In the genomic region with DNA sequence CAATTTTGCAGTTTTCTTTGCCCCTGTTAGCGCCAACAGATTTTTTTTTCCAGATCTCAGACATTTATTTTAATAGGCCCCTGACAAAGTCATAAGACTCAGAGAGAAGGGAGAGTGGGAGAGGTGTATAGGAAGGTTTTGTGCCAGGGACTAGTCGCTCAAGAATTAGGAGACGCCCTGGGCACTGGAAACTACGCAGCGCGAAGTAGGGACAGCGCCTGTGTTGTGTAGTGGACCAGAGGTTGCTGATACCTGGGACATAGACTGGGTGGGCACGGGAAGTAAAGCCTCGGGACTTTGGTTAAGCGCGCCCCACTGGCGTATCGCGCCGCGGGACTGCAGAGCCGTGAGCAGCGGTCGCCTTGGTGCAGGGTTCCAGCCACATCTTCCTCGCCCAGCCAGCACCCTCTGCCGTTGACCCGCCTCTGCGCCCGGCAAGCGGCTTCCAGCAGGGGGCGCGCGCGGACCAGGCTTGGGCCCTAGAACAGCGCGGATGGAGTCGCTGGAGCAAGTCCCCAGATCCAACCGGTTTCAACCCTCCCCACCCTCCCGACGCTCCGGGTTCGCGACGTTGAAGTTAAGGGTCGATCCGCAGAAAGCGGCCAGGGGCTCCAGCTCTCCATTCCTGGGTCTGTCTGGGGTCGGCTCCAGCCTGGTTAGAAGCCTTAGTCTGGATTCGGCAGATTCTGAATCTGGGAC, we compare ENCODE assay signal across 9 cellular contexts. TPM values are rescaled to one million over a fixed set of nuclear protein-coding genes. Genes with fewer than 3 reads are reported as not detected.
A peak's percentile ranks its signal among the peaks of the same experiment; 100 is the strongest.
DNase-seq lines count a peak whose midpoint lies in the region; ATAC-seq and TF ChIP-seq lines count a peak whose summit lies in the region.
"Had no signal": no experiment of that assay in that cellular context is flagged by ENCODE, and none has a peak within 500 bp of the region (broad histone marks: within the 10 kb centered on the region; RNA-seq: fewer than 3 reads in every experiment).

No MANE protein-coding gene starts in this region.

- no peaks in the 10 kb centered on the region for H3K36me3 Mint-ChIP-seq in natural killer cell treated with Interleukin-12 subunit alpha and Interleukin-12 subunit beta and Interleukin-15 and Interleukin-18, amount 100 ng/mL, for 72 hours

- no peaks in the 10 kb centered on the region for H4K20me1 ChIP-seq in fibroblast of lung (ENCODE audit: control insufficient read depth, extremely low read depth, insufficient read depth, low read length)

- no peaks in the 10 kb centered on the region for H3K9me3 Mint-ChIP-seq in natural killer cell treated with Interleukin-12 subunit alpha and Interleukin-12 subunit beta and Interleukin-15 and Interleukin-18, amount 100 ng/mL, for 72 hours

- H3K4me1 Mint-ChIP-seq in natural killer cell treated with Interleukin-12 subunit alpha and Interleukin-12 subunit beta and Interleukin-15 and Interleukin-18, amount 100 ng/mL, for 72 hours (ENCODE audit: low read depth in 2 of 2), result peaks cover 4 to 7% of the 10 kb centered on the region in 2 donors

- H3K4me2 ChIP-seq in fibroblast of lung (ENCODE audit: extremely low read depth, insufficient read depth, low read length), result peak overlapping the region; percentile 82

- peak; percentile 84 to 90 for ATAC-seq in natural killer cell treated with Interleukin-12 subunit alpha and Interleukin-12 subunit beta and Interleukin-15 and Interleukin-18, amount 100 ng/mL, for 72 hours
- no peak for ATAC-seq in GM19397 (IDR thresholded peaks at IDR 0.05; ENCODE audit: unreplicated experiment)

- H3K9me3 ChIP-seq in ES-I3 (ENCODE audit: control insufficient read depth, insufficient read depth, low read length) (no peaks in the 10 kb centered on the region; the same call in 1 of the 2 replicates), Peyer's patch (no peaks in the 10 kb centered on the region), fibroblast of lung (ENCODE audit: control insufficient read depth, insufficient read depth, low read depth, low read length) (no peaks in the 10 kb centered on the region)

- TF ChIP-seq POLR2A in Peyer's patch (IDR thresholded peaks at IDR 0.05), result no peak

- no peak overlapping the region for H3K27ac Mint-ChIP-seq in natural killer cell treated with Interleukin-12 subunit alpha and Interleukin-12 subunit beta and Interleukin-15 and Interleukin-18, amount 100 ng/mL, for 72 hours

- no peak overlapping the region for H3K4me3 Mint-ChIP-seq in natural killer cell treated with Interleukin-12 subunit alpha and Interleukin-12 subunit beta and Interleukin-15 and Interleukin-18, amount 100 ng/mL, for 72 hours

- H3K27me3 ChIP-seq in Peyer's patch (peaks cover 0 to 44% of the 10 kb centered on the region in 2 donors), fibroblast of lung (ENCODE audit: control insufficient read depth, insufficient read depth, low read length) (peaks cover 70% of the 10 kb centered on the region)

- H2AFZ ChIP-seq in fibroblast of lung (ENCODE audit: low read length), result no peak overlapping the region

- H3K36me3 ChIP-seq in ES-I3 (ENCODE audit: insufficient read depth, low read length) (no peaks in the 10 kb centered on the region), Peyer's patch (no peaks in the 10 kb centered on the region), fibroblast of lung (ENCODE audit: control insufficient read depth, insufficient read depth, low read length) (no peaks in the 10 kb centered on the region)

- H3K4me3 ChIP-seq in Jurkat, Clone E6-1 (ENCODE audit: low read length), result peak overlapping the region; percentile 29
- H3K4me3 ChIP-seq in Peyer's patch (peak overlapping the region in 3 of 4 donors; percentile 35 to 52 (median 41)), fibroblast of lung (replicated peaks in 1 of 4; ENCODE audit: control extremely low read depth in 1 of 4, insufficient read depth in 1 of 4, low read depth in 3 of 4, low read length in 4 of 4) (peak overlapping the region in 3 of 4 experiments; percentile 2 to 42 (median 19))

- H3K9ac ChIP-seq in ES-I3 (ENCODE audit: low read depth, low read length) (peak overlapping the region; percentile 57), fibroblast of lung (ENCODE audit: insufficient read depth, low read length) (no peak overlapping the region)

- DNase-seq in Jurkat, Clone E6-1 (ENCODE audit: low read depth, low spot score), result peak; percentile 71
- DNase-seq in Peyer's patch (peak; percentile 83 to 93 (median 89)), activated T-helper 1 cell treated with Interleukin-2 at 50 U/mL for 16 hours (ENCODE audit: low read depth) (peak; percentile 65), fibroblast of lung (ENCODE audit: low read depth in 2 of 2) (peak; percentile 79 to 81)
- peak; percentile 86 for DNase-seq in natural killer cell treated with Interleukin-12 subunit alpha and Interleukin-12 subunit beta and Interleukin-15 and Interleukin-18, amount 100 ng/mL, for 72 hours (ENCODE audit: low spot score)
- DNase-seq in stimulated activated CD8-positive, alpha-beta memory T cell treated with anti-CD3 and anti-CD28 coated beads, Interleukin-7, amount 100 ng/mL, for 48 hours (ENCODE audit: extremely low read depth in 1 of 2, low read depth in 1 of 2), result peak; percentile 73 to 81

- no peaks in the 10 kb centered on the region for H3K79me2 ChIP-seq in fibroblast of lung (ENCODE audit: control insufficient read depth, insufficient read depth, low read length)

- peaks cover 13% of the 10 kb centered on the region; the same call in 1 of the 2 replicates for H3K4me1 ChIP-seq in ES-I3 (ENCODE audit: insufficient read depth, low read length)
- H3K4me1 ChIP-seq in Peyer's patch, result peaks cover 0 to 37% (median 15%) of the 10 kb centered on the region in 4 donors
- H3K4me1 ChIP-seq in fibroblast of lung (ENCODE audit: control insufficient read depth, extremely low read depth, insufficient read depth, low read length), result no peaks in the 10 kb centered on the region

- H3K27ac ChIP-seq in Peyer's patch, result no peak overlapping the region
- no peak overlapping the region for H3K27ac ChIP-seq in fibroblast of lung (ENCODE audit: insufficient read depth, low read length)

- peaks cover 51 to 55% of the 10 kb centered on the region in 2 donors for H3K27me3 Mint-ChIP-seq in natural killer cell treated with Interleukin-12 subunit alpha and Interleukin-12 subunit beta and Interleukin-15 and Interleukin-18, amount 100 ng/mL, for 72 hours

- TF ChIP-seq CTCF in Peyer's patch (IDR thresholded peaks at IDR 0.05) (peak; percentile 89 to 99 (median 94)), fibroblast of lung (conservative IDR thresholded peaks at IDR 0.05 in 1 of 2, IDR thresholded peaks at IDR 0.05 in 1 of 2; ENCODE audit: low read depth in 1 of 2, low read length in 2 of 2) (peak; percentile 93 to 94)

RNA-seq across cellular contexts. Expression of a gene that starts 3.0 kb away (rescaled TPM):
- polyA plus RNA-seq in Jurkat, Clone E6-1 (2012; ENCODE audit: insufficient read depth, insufficient read length), result not detected
- total RNA-seq in Peyer's patch (under 1 TPM in 3 of 4 donors, not detected in 1; 0.66 to 0.94 (median 0.70) TPM), fibroblast of lung (not detected in 2 replicates)
- polyA plus RNA-seq in fibroblast of lung, result not detected in 2 replicates
- polyA plus RNA-seq in fibroblast of lung (2012), result not detected in 2 replicates
- polyA minus RNA-seq in fibroblast of lung (ENCODE audit: low replicate concordance), result not detected in 2 replicates
- not detected for total RNA-seq in natural killer cell treated with Interleukin-12 subunit alpha and Interleukin-12 subunit beta and Interleukin-15 and Interleukin-18, amount 100 ng/mL, for 72 hours

RNA-seq across cellular contexts. Expression of a gene that starts 45.1 kb away (rescaled TPM):
- not detected for polyA plus RNA-seq in Jurkat, Clone E6-1 (2012; ENCODE audit: insufficient read depth, insufficient read length)
- total RNA-seq in Peyer's patch (under 1 TPM in 1 of 4 donors, not detected in 3; 0.38 TPM), fibroblast of lung (under 0.01 TPM in 1 of 2 replicates, not detected in the other)
- polyA plus RNA-seq in fibroblast of lung, result not detected in 2 replicates
- not detected in 2 replicates for polyA plus RNA-seq in fibroblast of lung (2012)
- not detected in 2 replicates for polyA minus RNA-seq in fibroblast of lung (ENCODE audit: low replicate concordance)
- not detected for total RNA-seq in natural killer cell treated with Interleukin-12 subunit alpha and Interleukin-12 subunit beta and Interleukin-15 and Interleukin-18, amount 100 ng/mL, for 72 hours
- total RNA-seq: temporal lobe had no signal

RNA-seq across cellular contexts. Expression of a gene that starts 46.1 kb away (rescaled TPM):
- polyA plus RNA-seq in Jurkat, Clone E6-1 (2012; ENCODE audit: insufficient read depth, insufficient read length), result not detected
- 10 to 100 TPM in 3 of 4 donors, 1 to 10 TPM in 1; 6.3 to 22.8 (median 17.5) TPM for total RNA-seq in Peyer's patch
- total RNA-seq in fibroblast of lung, result 14.0 and 17.7 TPM in 2 replicates
- polyA plus RNA-seq in fibroblast of lung, result 17.3 and 34.0 TPM in 2 replicates
- 19.6 and 41.4 TPM in 2 replicates for polyA plus RNA-seq in fibroblast of lung (2012)
- polyA minus RNA-seq in fibroblast of lung (ENCODE audit: low replicate concordance), result 8.6 and 22.7 TPM in 2 replicates
- not detected for total RNA-seq in natural killer cell treated with Interleukin-12 subunit alpha and Interleukin-12 subunit beta and Interleukin-15 and Interleukin-18, amount 100 ng/mL, for 72 hours

Comparison
In these comparisons a context has a peak if more than half of its experiments do, and no peak if none do; other contexts are left out.
1. RNA of a gene that starts 46.1 kb away (total RNA-seq): 6.3 to 22.8 TPM in Peyer's patch and 14.0 to 17.7 TPM in fibroblast of lung; not detected in natural killer cell treated with Interleukin-12 subunit alpha and Interleukin-12 subunit beta and Interleukin-15 and Interleukin-18, amount 100 ng/mL, for 72 hours; every median in the first group is over 4 times any median in the second.
2. Peak in every context shown above with its lines, with median percentiles within 50 percentile points of each other: DNase-seq and H3K4me3 ChIP-seq.